22 cellular contexts compared by ENCODE assay signal in the genomic region with DNA sequence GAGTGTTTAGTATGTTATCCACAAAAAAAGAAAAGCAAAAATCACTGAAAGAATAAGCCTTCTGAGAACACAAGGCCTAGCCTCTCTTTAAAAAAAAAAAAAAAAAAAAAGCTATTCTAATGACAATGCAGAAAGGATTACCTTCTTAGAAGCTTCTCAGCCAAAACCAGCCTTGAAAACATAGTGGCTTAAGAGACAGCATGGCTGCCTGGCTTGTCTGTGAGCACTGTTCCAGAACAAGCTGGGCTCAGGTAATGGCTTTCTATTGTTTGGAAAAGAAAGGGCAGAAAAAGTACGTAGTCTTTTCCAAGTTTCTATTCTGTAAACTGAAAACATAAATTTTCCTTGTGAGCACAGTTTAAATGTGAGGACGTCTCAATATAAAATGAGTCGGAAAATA.
DNase-seq lines count a peak whose midpoint lies in the region; ATAC-seq and TF ChIP-seq lines count a peak whose summit lies in the region.
"Had no signal": no experiment of that assay in that cellular context is flagged by ENCODE, and none has a peak within 500 bp of the region (broad histone marks: within the 10 kb centered on the region; RNA-seq: fewer than 3 reads in every experiment).

No MANE protein-coding gene starts in this region.

- peak; percentile 48 for DNase-seq in WERI-Rb-1
- DNase-seq in iPS-NIHi11 (ENCODE audit: low spot score) = peak; percentile 25
- DNase-seq in thoracic aorta (ENCODE audit: low spot score) = no peak
- DNase-seq in T-helper 9 cell = no peak
- no peak for DNase-seq in activated T-helper 2 cell treated with anti-CD3 and anti-CD28 coated beads, Interferon-gamma antibody, Interleukin-2, Interleukin-4, amounts not matched to agents 10 μg/mL and 5 μg/mL and 100 μg/mL, durations not matched to agents 14 hours and 24 hours and 36 hours (ENCODE audit: low spot score)
- DNase-seq in sciatic nerve (ENCODE audit: low spot score) = no peak
- DNase-seq: activated CD4-positive, alpha-beta T cell treated with anti-CD3 and anti-CD28 coated beads, Interleukin-2, amount 10 ng/mL, durations not matched to agents 24 days and 14 days; activated naive CD8-positive, alpha-beta T cell treated with anti-CD3 and anti-CD28 coated beads, Interleukin-2, amount 10 ng/mL, durations not matched to agents 7 days and 5 days; body of pancreas; CD4-positive, alpha-beta memory T cell; colonic mucosa; islet precursor cell; NCI-H1417 treated with DMSO at 0.1 percent for 48 hours; NCI-H2171; NCI-H526; stimulated activated CD4-positive, alpha-beta T cell treated with anti-CD3 and anti-CD28 coated beads, Interleukin-1b, Interleukin-23, amount 100 ng/mL, for 48 hours had no signal

- H3K9ac ChIP-seq in HUES48 (ENCODE audit: low read depth, low read length) = no peak overlapping the region

- H3K4me1 ChIP-seq in HUES48 (ENCODE audit: control insufficient read depth, insufficient read depth, low read length) = peaks cover 65% of the 10 kb centered on the region
- peaks cover 32 to 66% of the 10 kb centered on the region in 2 donors for H3K4me1 ChIP-seq in thoracic aorta (ENCODE audit: control insufficient read depth in 1 of 2, low read depth in 2 of 2)
- H3K4me1 ChIP-seq: body of pancreas, colonic mucosa had no signal

- intact Hi-C loops in activated T-helper 2 cell treated with anti-CD3 and anti-CD28 coated beads, Interferon-gamma antibody, Interleukin-2, Interleukin-4, amounts not matched to agents 10 μg/mL and 5 μg/mL and 100 μg/mL, durations not matched to agents 14 hours and 24 hours and 36 hours (cut with micrococcal nuclease) = no loop called here
- intact Hi-C loops in sciatic nerve (cut with DNase I) = no loop called here

- peaks cover 5% of the 10 kb centered on the region for H3K27me3 Mint-ChIP-seq in activated T-helper 2 cell treated with anti-CD3 and anti-CD28 coated beads, Interferon-gamma antibody, Interleukin-2, Interleukin-4, amounts not matched to agents 10 μg/mL and 5 μg/mL and 100 μg/mL, durations not matched to agents 14 hours and 24 hours and 36 hours (ENCODE audit: low read depth)
- H3K27me3 Mint-ChIP-seq: activated CD4-positive, alpha-beta T cell treated with anti-CD3 and anti-CD28 coated beads, Interleukin-2, amount 10 ng/mL, durations not matched to agents 24 days and 14 days; CD4-positive, alpha-beta memory T cell; IgD-negative memory B cell; stimulated activated memory B cell treated with anti-CD40 and anti-IgM and Interleukin-4, amounts not matched to agents 10 μg/mL and 1 μg/mL and 100 μg/mL, for 72 hours; type B pancreatic cell had no signal

- H3K4me3 Mint-ChIP-seq in activated T-helper 2 cell treated with anti-CD3 and anti-CD28 coated beads, Interferon-gamma antibody, Interleukin-2, Interleukin-4, amounts not matched to agents 10 μg/mL and 5 μg/mL and 100 μg/mL, durations not matched to agents 14 hours and 24 hours and 36 hours (ENCODE audit: low read depth) = no peak overlapping the region
- H3K4me3 Mint-ChIP-seq: activated CD4-positive, alpha-beta T cell treated with anti-CD3 and anti-CD28 coated beads, Interleukin-2, amount 10 ng/mL, durations not matched to agents 24 days and 14 days; activated naive CD8-positive, alpha-beta T cell treated with anti-CD3 and anti-CD28 coated beads, Interleukin-2, amount 10 ng/mL, durations not matched to agents 7 days and 5 days; CD4-positive, alpha-beta memory T cell; IgD-negative memory B cell; stimulated activated memory B cell treated with anti-CD40 and anti-IgM and Interleukin-4, amounts not matched to agents 10 μg/mL and 1 μg/mL and 100 μg/mL, for 72 hours; type B pancreatic cell had no signal

- H3K4me1 Mint-ChIP-seq in activated T-helper 2 cell treated with anti-CD3 and anti-CD28 coated beads, Interferon-gamma antibody, Interleukin-2, Interleukin-4, amounts not matched to agents 10 μg/mL and 5 μg/mL and 100 μg/mL, durations not matched to agents 14 hours and 24 hours and 36 hours (ENCODE audit: low read depth) = no peaks in the 10 kb centered on the region
- H3K4me1 Mint-ChIP-seq: activated CD4-positive, alpha-beta T cell treated with anti-CD3 and anti-CD28 coated beads, Interleukin-2, amount 10 ng/mL, durations not matched to agents 24 days and 14 days; activated naive CD8-positive, alpha-beta T cell treated with anti-CD3 and anti-CD28 coated beads, Interleukin-2, amount 10 ng/mL, durations not matched to agents 7 days and 5 days; CD4-positive, alpha-beta memory T cell; IgD-negative memory B cell; stimulated activated memory B cell treated with anti-CD40 and anti-IgM and Interleukin-4, amounts not matched to agents 10 μg/mL and 1 μg/mL and 100 μg/mL, for 72 hours had no signal

- TF ChIP-seq CTCF in WERI-Rb-1 (IDR thresholded peaks at IDR 0.05; ENCODE audit: low read depth, low read length) (no peak), thoracic aorta (IDR thresholded peaks at IDR 0.05) (no peak)

- ATAC-seq in thoracic aorta (ENCODE audit: insufficient number of reproducible peaks, low FRiP score, low read depth) = no peak
- ATAC-seq in GM18867 (IDR thresholded peaks at IDR 0.05; ENCODE audit: unreplicated experiment) = no peak
- no peak for ATAC-seq in sciatic nerve
- ATAC-seq: body of pancreas; HCT116; stimulated activated memory B cell treated with anti-CD40 and anti-IgM and Interleukin-4, amounts not matched to agents 10 μg/mL and 1 μg/mL and 100 μg/mL, for 72 hours had no signal

- no peaks in the 10 kb centered on the region for H3K9me3 Mint-ChIP-seq in activated T-helper 2 cell treated with anti-CD3 and anti-CD28 coated beads, Interferon-gamma antibody, Interleukin-2, Interleukin-4, amounts not matched to agents 10 μg/mL and 5 μg/mL and 100 μg/mL, durations not matched to agents 14 hours and 24 hours and 36 hours
- H3K9me3 Mint-ChIP-seq: activated CD4-positive, alpha-beta T cell treated with anti-CD3 and anti-CD28 coated beads, Interleukin-2, amount 10 ng/mL, durations not matched to agents 24 days and 14 days; activated naive CD8-positive, alpha-beta T cell treated with anti-CD3 and anti-CD28 coated beads, Interleukin-2, amount 10 ng/mL, durations not matched to agents 7 days and 5 days; CD4-positive, alpha-beta memory T cell; IgD-negative memory B cell; stimulated activated memory B cell treated with anti-CD40 and anti-IgM and Interleukin-4, amounts not matched to agents 10 μg/mL and 1 μg/mL and 100 μg/mL, for 72 hours; type B pancreatic cell had no signal

- peaks cover 19% of the 10 kb centered on the region for H3K36me3 Mint-ChIP-seq in activated T-helper 2 cell treated with anti-CD3 and anti-CD28 coated beads, Interferon-gamma antibody, Interleukin-2, Interleukin-4, amounts not matched to agents 10 μg/mL and 5 μg/mL and 100 μg/mL, durations not matched to agents 14 hours and 24 hours and 36 hours (ENCODE audit: low read depth)
- H3K36me3 Mint-ChIP-seq: CD4-positive, alpha-beta memory T cell had no signal

- H3K27ac ChIP-seq in HUES48 (ENCODE audit: low read depth, low read length) (peak overlapping the region; percentile 62), WERI-Rb-1 (peak overlapping the region; percentile 52), thoracic aorta (peak overlapping the region; percentile 33 to 68)
- H3K27ac ChIP-seq: body of pancreas, colonic mucosa had no signal

- H3K36me3 ChIP-seq in HUES48 (ENCODE audit: control insufficient read depth, insufficient read depth, low read length) (0 out of 2 replicates have a peak, but pooled peaks cover 4% of the 10 kb centered on the region), WERI-Rb-1 (peaks cover 14% of the 10 kb centered on the region), thoracic aorta (no peaks in the 10 kb centered on the region)
- H3K36me3 ChIP-seq: colonic mucosa had no signal

- H3K27me3 ChIP-seq in HUES48 (ENCODE audit: control insufficient read depth, insufficient read depth, low read length) (no peaks in the 10 kb centered on the region), WERI-Rb-1 (ENCODE audit: insufficient read depth, low read depth, severe bottlenecking) (no peaks in the 10 kb centered on the region), thoracic aorta (replicated peaks; ENCODE audit: insufficient read depth) (no peaks in the 10 kb centered on the region)
- H3K27me3 ChIP-seq: body of pancreas, colonic mucosa had no signal

- H3K9me3 ChIP-seq in HUES48 (ENCODE audit: control insufficient read depth, insufficient read depth, low read length) (no peaks in the 10 kb centered on the region), WERI-Rb-1 (ENCODE audit: severe bottlenecking) (no peaks in the 10 kb centered on the region), thoracic aorta (no peaks in the 10 kb centered on the region)
- H3K9me3 ChIP-seq: body of pancreas, colonic mucosa had no signal

- no peak overlapping the region for H3K4me3 ChIP-seq in HUES48 (ENCODE audit: low read depth, low read length)
- no peak overlapping the region for H3K4me3 ChIP-seq in WERI-Rb-1 (ENCODE audit: low read depth, low read length)
- H3K4me3 ChIP-seq in thoracic aorta = peak overlapping the region; percentile 15
- H3K4me3 ChIP-seq: body of pancreas, colonic mucosa had no signal

- H3K27ac Mint-ChIP-seq in activated T-helper 2 cell treated with anti-CD3 and anti-CD28 coated beads, Interferon-gamma antibody, Interleukin-2, Interleukin-4, amounts not matched to agents 10 μg/mL and 5 μg/mL and 100 μg/mL, durations not matched to agents 14 hours and 24 hours and 36 hours = no peak overlapping the region
- H3K27ac Mint-ChIP-seq: activated CD4-positive, alpha-beta T cell treated with anti-CD3 and anti-CD28 coated beads, Interleukin-2, amount 10 ng/mL, durations not matched to agents 24 days and 14 days; activated naive CD8-positive, alpha-beta T cell treated with anti-CD3 and anti-CD28 coated beads, Interleukin-2, amount 10 ng/mL, durations not matched to agents 7 days and 5 days; CD4-positive, alpha-beta memory T cell; IgD-negative memory B cell; stimulated activated memory B cell treated with anti-CD40 and anti-IgM and Interleukin-4, amounts not matched to agents 10 μg/mL and 1 μg/mL and 100 μg/mL, for 72 hours; type B pancreatic cell had no signal

Comparison
In these comparisons a context has a peak if more than half of its experiments do, and no peak if none do; other contexts are left out.
1. DNase-seq: peak in WERI-Rb-1 (single experiment) and iPS-NIHi11 (single experiment); none in thoracic aorta (single experiment), T-helper 9 cell (single experiment), activated T-helper 2 cell treated with anti-CD3 and anti-CD28 coated beads, Interferon-gamma antibody, Interleukin-2, Interleukin-4, amounts not matched to agents 10 μg/mL and 5 μg/mL and 100 μg/mL, durations not matched to agents 14 hours and 24 hours and 36 hours (single experiment) and sciatic nerve (single experiment).
2. Peak in every context shown above with its lines, with median percentiles within 50 percentile points of each other: H3K27ac ChIP-seq.